ENCODE assay signal across 8 cellular contexts in the genomic region with DNA sequence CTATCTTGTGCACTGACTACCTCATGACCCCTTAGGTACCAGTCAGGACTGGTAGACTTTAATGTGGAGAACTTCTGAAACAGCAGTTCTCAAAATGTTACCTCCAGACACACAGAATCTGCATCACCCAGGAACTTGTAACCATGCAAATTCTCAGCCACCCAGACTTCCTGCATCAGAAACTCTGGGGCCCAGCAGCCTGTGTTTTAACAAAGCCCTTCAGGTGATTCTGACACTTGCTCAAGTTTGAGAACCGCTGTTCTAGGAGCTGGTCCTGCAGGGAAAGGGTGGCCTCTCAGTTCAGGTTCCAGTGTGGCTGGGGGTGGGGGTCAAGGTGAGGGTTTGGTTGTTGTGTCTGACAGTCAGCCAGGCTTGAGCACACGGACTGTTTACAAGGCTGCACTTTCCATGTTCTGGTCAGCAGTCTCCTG. TPM values are rescaled to one million over a fixed set of nuclear protein-coding genes. Genes with fewer than 3 reads are reported as not detected.
DNase-seq lines count a peak whose midpoint lies in the region; ATAC-seq and TF ChIP-seq lines count a peak whose summit lies in the region.

No MANE protein-coding gene starts in this region.

- TF ChIP-seq EP300 in tibial nerve (IDR thresholded peaks at IDR 0.05): no peak

- TF ChIP-seq CTCF in fibroblast of the aortic adventitia (IDR thresholded peaks at IDR 0.05; ENCODE audit: insufficient read depth, low read length): no peak
- no peak for TF ChIP-seq CTCF in tibial nerve (IDR thresholded peaks at IDR 0.05)
- TF ChIP-seq CTCF in foreskin keratinocyte (conservative IDR thresholded peaks at IDR 0.05): no peak

- H3K4me1 ChIP-seq in tibial nerve (peaks cover 0 to 39% (median 27%) of the 10 kb centered on the region in 4 donors), foreskin keratinocyte (peaks cover 5% of the 10 kb centered on the region)

- H3K27ac ChIP-seq in tibial nerve (peak overlapping the region in 3 of 4 donors; percentile 98 to 99 (median 98)), foreskin keratinocyte (no peak overlapping the region)

- no peaks in the 10 kb centered on the region for H3K27me3 ChIP-seq in tibial nerve
- H3K27me3 ChIP-seq in foreskin keratinocyte: no peaks in the 10 kb centered on the region

- H3K4me3 ChIP-seq in fibroblast of the aortic adventitia (ENCODE audit: low read depth, low read length) (peak overlapping the region; percentile 22), tibial nerve (peak overlapping the region in 2 of 4 donors; percentile 71 to 88)

- H3K9me3 ChIP-seq in tibial nerve: peaks cover 0 to 14% (median 0%) of the 10 kb centered on the region in 4 donors

- H3K36me3 ChIP-seq in tibial nerve: peaks cover 0 to 58% (median 12%) of the 10 kb centered on the region in 3 donors

- 59 to 76% methylated on average over 2 of the region's 2 CpGs for WGBS in tibial nerve, 2 donors

- ATAC-seq in HG02610 (IDR thresholded peaks at IDR 0.05; ENCODE audit: unreplicated experiment) (peak; percentile 62), foreskin keratinocyte (no peak)

- peak; percentile 31 for TF ChIP-seq POLR2A in GM18526 (IDR thresholded peaks at IDR 0.05; ENCODE audit: extremely low read depth, insufficient read length)
- TF ChIP-seq POLR2A in tibial nerve (IDR thresholded peaks at IDR 0.05): no peak

- DNase-seq in T follicular helper cell (ENCODE audit: low read depth) (peak; percentile 20), fibroblast of the aortic adventitia (ENCODE audit: low read depth) (no peak), tibial nerve (ENCODE audit: low spot score in 2 of 2) (no peak), foreskin keratinocyte (no peak), glomerular visceral epithelial cell (ENCODE audit: extremely low spot score) (no peak), COLO829 (ENCODE audit: low spot score) (no peak)

RNA-seq across cellular contexts. Expression of gene ZFP62, which starts 28.4 kb away (rescaled TPM):
- 14.7 and 19.4 TPM in 2 replicates for total RNA-seq in fibroblast of the aortic adventitia (ENCODE audit: low replicate concordance)
- 10 to 100 TPM; 17.0 to 35.1 (median 25.3) TPM for total RNA-seq in tibial nerve
- total RNA-seq in foreskin keratinocyte: 16.0 and 18.3 TPM in 2 replicates
- polyA plus RNA-seq in foreskin keratinocyte: 7.6 and 9.2 TPM in 2 replicates

RNA-seq across cellular contexts. Expression of gene MGAT1, which starts 30.0 kb away (rescaled TPM):
- 79.4 and 81.1 TPM in 2 replicates for total RNA-seq in fibroblast of the aortic adventitia (ENCODE audit: low replicate concordance)
- total RNA-seq in tibial nerve: 100 to 1,000 TPM; 161 to 216 (median 195) TPM
- total RNA-seq in foreskin keratinocyte: 85.6 and 105 TPM in 2 replicates
- 78.9 and 96.4 TPM in 2 replicates for polyA plus RNA-seq in foreskin keratinocyte
